In genomic region chr11:61332823-61333637, GRCh38 we compare ENCODE assay signal across 1 cellular context.
TF ChIP-seq lines count a peak whose summit lies in the region.

DDB1 (minus strand) TSS chr11:61333105; CDS start chr11:61332968, 137 bp downstream.
TKFC (plus strand) TSS chr11:61333228; CDS start chr11:61334729, 1,501 bp downstream.

TF ChIP-seq in HepG2, 621 proteins besides CTCF, POLR2A, EP300 and RAD21 (continued from another document and continues in another):
- TF ChIP-seq CHD4 (IDR thresholded peaks at IDR 0.05; ENCODE audit: borderline replicate concordance, low read length) (no peak), GPN1 (CRISPR knock-in tag; IDR thresholded peaks at IDR 0.05; ENCODE audit: borderline replicate concordance) (no peak), MIER2 (CRISPR knock-in tag; IDR thresholded peaks at IDR 0.05) (no peak), ZNF615 (CRISPR knock-in tag; IDR thresholded peaks at IDR 0.05; ENCODE audit: borderline replicate concordance) (no peak), ZNF256 (CRISPR knock-in tag; conservative IDR thresholded peaks at IDR 0.05) (no peak), U2AF2 (IDR thresholded peaks at IDR 0.05; ENCODE audit: low read depth, low read length) (no peak), MATR3 (CRISPR knock-in tag; IDR thresholded peaks at IDR 0.05) (no peak), HDAC1 (CRISPR knock-in tag; IDR thresholded peaks at IDR 0.05) (peak; percentile 89), GMEB2 (CRISPR knock-in tag; IDR thresholded peaks at IDR 0.05; ENCODE audit: low read depth) (0 out of 2 replicates have a peak, but pooled peaks have one; percentile 29), KLF12 (CRISPR knock-in tag; IDR thresholded peaks at IDR 0.05; ENCODE audit: borderline replicate concordance) (peak; percentile 58; the same call in 1 of the 2 replicates), ZNF17 (CRISPR knock-in tag; IDR thresholded peaks at IDR 0.05) (no peak), ZSCAN20 (CRISPR knock-in tag; IDR thresholded peaks at IDR 0.05; ENCODE audit: borderline replicate concordance) (peak; percentile 89; the same call in 1 of the 2 replicates), ZNF670 (CRISPR knock-in tag; IDR thresholded peaks at IDR 0.05; ENCODE audit: borderline replicate concordance) (no peak), BCLAF1 (IDR thresholded peaks at IDR 0.05) (no peak), NCOA2 (CRISPR knock-in tag; IDR thresholded peaks at IDR 0.05) (no peak), POLR2AphosphoS2 (IDR thresholded peaks at IDR 0.05; ENCODE audit: low read depth, low read length) (no peak), ZNF503 (CRISPR knock-in tag; IDR thresholded peaks at IDR 0.05) (peak; percentile 66; the same call in 1 of the 2 replicates), TEAD3 (CRISPR knock-in tag; optimal IDR thresholded peaks at IDR 0.05; ENCODE audit: borderline replicate concordance) (peak; percentile 53), SNAPC4 (CRISPR knock-in tag; IDR thresholded peaks at IDR 0.05) (peak; percentile 60), TBX2 (CRISPR knock-in tag; IDR thresholded peaks at IDR 0.05; ENCODE audit: borderline replicate concordance) (peak; percentile 61; the same call in 1 of the 2 replicates), ZNF530 (CRISPR knock-in tag; IDR thresholded peaks at IDR 0.05; ENCODE audit: low read depth) (no peak), SP5 (CRISPR knock-in tag; IDR thresholded peaks at IDR 0.05; ENCODE audit: borderline replicate concordance, low read depth) (peak; percentile 16; the same call in 1 of the 2 replicates), SIX1 (CRISPR knock-in tag; IDR thresholded peaks at IDR 0.05; ENCODE audit: borderline replicate concordance) (no peak), CCAR2 (optimal IDR thresholded peaks at IDR 0.05; ENCODE audit: low read depth, low read length) (no peak), ZNF597 (CRISPR knock-in tag; IDR thresholded peaks at IDR 0.05) (no peak), TAF15 (IDR thresholded peaks at IDR 0.05; ENCODE audit: low read depth, low read length, poor library complexity, severe bottlenecking) (peak; percentile 4), GTF2F1 (IDR thresholded peaks at IDR 0.05; ENCODE audit: low read length) (0 out of 2 replicates have a peak, but pooled peaks have one; percentile 62), MEIS1 (CRISPR knock-in tag; IDR thresholded peaks at IDR 0.05; ENCODE audit: borderline replicate concordance) (no peak), ELF3 (CRISPR knock-in tag; IDR thresholded peaks at IDR 0.05) (peak; percentile 90), ZNF430 (CRISPR knock-in tag; IDR thresholded peaks at IDR 0.05) (peak; percentile 75), ZNF383 (CRISPR knock-in tag; IDR thresholded peaks at IDR 0.05; ENCODE audit: borderline replicate concordance) (no peak), THAP7 (CRISPR knock-in tag; IDR thresholded peaks at IDR 0.05) (peak; percentile 73; the same call in 1 of the 2 replicates), ZNF678 (CRISPR knock-in tag; IDR thresholded peaks at IDR 0.05) (no peak), ZNF781 (CRISPR knock-in tag; IDR thresholded peaks at IDR 0.05; ENCODE audit: borderline replicate concordance, not compliant biosample characterization) (peak; percentile 68), BCL6 (CRISPR knock-in tag; IDR thresholded peaks at IDR 0.05) (peak; percentile 49; the same call in 1 of the 2 replicates), RBM22 (optimal IDR thresholded peaks at IDR 0.05; ENCODE audit: low read length) (no peak), ZBTB49 (CRISPR knock-in tag; IDR thresholded peaks at IDR 0.05; ENCODE audit: borderline replicate concordance) (no peak; the same call in 1 of the 2 replicates), BHLHE40 (IDR thresholded peaks at IDR 0.05; ENCODE audit: low read length) (peak; percentile 40; the same call in 1 of the 2 replicates), SP1 (IDR thresholded peaks at IDR 0.05) (no peak), SP1 (CRISPR knock-in tag; IDR thresholded peaks at IDR 0.05) (peak; percentile 69), ZNF432 (CRISPR knock-in tag; IDR thresholded peaks at IDR 0.05; ENCODE audit: borderline replicate concordance) (no peak)
